8 cellular contexts compared by ENCODE assay signal in genomic region chrX:15686818-15687685, GRCh38. TPM values are rescaled to one million over a fixed set of nuclear protein-coding genes. Genes with fewer than 3 reads are reported as not detected.
DNase-seq lines count a peak whose midpoint lies in the region; ATAC-seq and TF ChIP-seq lines count a peak whose summit lies in the region.

No MANE protein-coding gene starts in this region.

- H3K36me3 ChIP-seq in colonic mucosa (no peaks in the 10 kb centered on the region), lung (ENCODE audit: control insufficient read depth in 2 of 2, insufficient read depth in 2 of 2, low read length in 2 of 2) (peaks cover 0 to 9% of the 10 kb centered on the region in 2 donors)

- H3K4me3 ChIP-seq in colonic mucosa (no peak overlapping the region), lung (no peak overlapping the region)

- intact Hi-C loops in colonic mucosa (cut with DNase I): no loop called here

- ATAC-seq in HG02981 (IDR thresholded peaks at IDR 0.05; ENCODE audit: unreplicated experiment): peak; percentile 61
- ATAC-seq in lung (ENCODE audit: insufficient read depth, low FRiP score): peak; percentile 83
- peak; percentile 71 for ATAC-seq in stimulated activated effector memory CD8-positive, alpha-beta T cell treated with anti-CD3 and anti-CD28 coated beads, Interleukin-12 subunit alpha, Interleukin-12 subunit beta, amount 100 ng/mL, for 72 hours

- H3K27ac ChIP-seq in colonic mucosa (no peak overlapping the region), lung (ENCODE audit: low read depth in 1 of 2, low read length in 1 of 2) (no peak overlapping the region)

- H3K27me3 ChIP-seq in colonic mucosa (no peaks in the 10 kb centered on the region), lung (ENCODE audit: control insufficient read depth, insufficient read depth) (peaks cover 6% of the 10 kb centered on the region)

- H3K4me1 ChIP-seq in colonic mucosa: no peaks in the 10 kb centered on the region
- no peaks in the 10 kb centered on the region for H3K4me1 ChIP-seq in lung (ENCODE audit: control insufficient read depth in 2 of 2, insufficient read depth in 2 of 2, low read length in 2 of 2)

- H3K9me3 ChIP-seq in colonic mucosa: no peaks in the 10 kb centered on the region
- no peaks in the 10 kb centered on the region for H3K9me3 ChIP-seq in lung (ENCODE audit: control insufficient read depth in 2 of 2, insufficient read depth in 1 of 2, low read length in 1 of 2)

- WGBS in lung, 2 donors: 44 to 45% methylated on average over 6 of the region's 6 CpGs

- no peak overlapping the region for H3K4me3 Mint-ChIP-seq in stimulated activated effector memory CD8-positive, alpha-beta T cell treated with anti-CD3 and anti-CD28 coated beads, Interleukin-12 subunit alpha, Interleukin-12 subunit beta, amount 100 ng/mL, for 72 hours

- TF ChIP-seq CTCF in colonic mucosa (IDR thresholded peaks at IDR 0.05) (peak; percentile 82), lung (IDR thresholded peaks at IDR 0.05; ENCODE audit: control extremely low read depth, extremely low read depth) (peak; percentile 71)

- H3K27ac Mint-ChIP-seq in stimulated activated effector memory CD8-positive, alpha-beta T cell treated with anti-CD3 and anti-CD28 coated beads, Interleukin-12 subunit alpha, Interleukin-12 subunit beta, amount 100 ng/mL, for 72 hours: no peak overlapping the region

- H3K36me3 Mint-ChIP-seq in stimulated activated effector memory CD8-positive, alpha-beta T cell treated with anti-CD3 and anti-CD28 coated beads, Interleukin-12 subunit alpha, Interleukin-12 subunit beta, amount 100 ng/mL, for 72 hours: peaks cover 37% of the 10 kb centered on the region

- no peak overlapping the region for H3K9ac ChIP-seq in colonic mucosa (ENCODE audit: low read depth in 2 of 2, low read length in 2 of 2)

- DNase-seq in SIG-M5 treated with dmso at 0.1 percent for 504 hours (lab: John Stamatoyannopoulos, UW; ENCODE audit: unreplicated experiment) (peak; percentile 47), SIG-M5 (lab: John Stamatoyannopoulos, UW) (no peak), NCI-H2227 treated with DMSO at 0.1 percent for 48 hours (lab: John Stamatoyannopoulos, UW) (peak; percentile 66), colonic mucosa (peak; percentile 71), lung (ENCODE audit: low spot score) (peak; percentile 64)
- peak; percentile 56 for DNase-seq in activated CD4-positive, alpha-beta T cell treated with anti-CD3 and anti-CD28 coated beads for 48 hours
- DNase-seq in stimulated activated effector memory CD8-positive, alpha-beta T cell treated with anti-CD3 and anti-CD28 coated beads, Interleukin-12 subunit alpha, Interleukin-12 subunit beta, amount 100 ng/mL, for 72 hours (ENCODE audit: low spot score in 2 of 2): peak; percentile 16 to 57

- H3K4me1 Mint-ChIP-seq in stimulated activated effector memory CD8-positive, alpha-beta T cell treated with anti-CD3 and anti-CD28 coated beads, Interleukin-12 subunit alpha, Interleukin-12 subunit beta, amount 100 ng/mL, for 72 hours: no peaks in the 10 kb centered on the region

- H3K9me3 Mint-ChIP-seq in stimulated activated effector memory CD8-positive, alpha-beta T cell treated with anti-CD3 and anti-CD28 coated beads, Interleukin-12 subunit alpha, Interleukin-12 subunit beta, amount 100 ng/mL, for 72 hours: no peaks in the 10 kb centered on the region

RNA-seq across cellular contexts. Expression of gene CLTRN, which starts 22.4 kb away (rescaled TPM):
- total RNA-seq in colonic mucosa (under 1 TPM in 1 of 2 donors, not detected in 1; 0.35 TPM), lung (1 to 10 TPM; 3.0 to 3.6 TPM)
- polyA plus RNA-seq in lung: 1 to 10 TPM; 1.1 to 1.6 TPM

RNA-seq across cellular contexts. Expression of gene CA5B, which starts 51.0 kb away (rescaled TPM):
- total RNA-seq in colonic mucosa (1 to 10 TPM; 5.2 to 5.7 TPM), lung (10 to 100 TPM; 17.2 to 22.3 TPM)
- polyA plus RNA-seq in lung: 1 to 10 TPM; 2.1 to 2.6 TPM
